Comparison of ENCODE assay signal across 20 cellular contexts in genomic region chr11:86803641-86804040, GRCh38. TPM values are rescaled to one million over a fixed set of nuclear protein-coding genes. Genes with fewer than 3 reads are reported as not detected.
DNase-seq lines count a peak whose midpoint lies in the region; ATAC-seq and TF ChIP-seq lines count a peak whose summit lies in the region.
"Had no signal": no experiment of that assay in that cellular context is flagged by ENCODE, and none has a peak within 500 bp of the region (broad histone marks: within the 10 kb centered on the region; RNA-seq: fewer than 3 reads in every experiment).

No MANE protein-coding gene starts in this region.

- H3K4me1 Mint-ChIP-seq in HFFc6 (ENCODE audit: low read depth), result peaks cover 74% of the 10 kb centered on the region

- peak overlapping the region; percentile 89 for H3K4me2 ChIP-seq in skeletal muscle satellite cell (ENCODE audit: low read length)
- H3K4me2 ChIP-seq: BLaER1 had no signal

- no peak for DNase-seq in HFFc6
- no peak for DNase-seq in brain microvascular endothelial cell
- peak; percentile 54 to 81 for DNase-seq in lung microvascular endothelial cell (ENCODE audit: low read depth in 2 of 2)
- DNase-seq in left lung, result no peak
- DNase-seq in retina, result no peak
- no peak for DNase-seq in SW480 (ENCODE audit: low spot score)
- no peak for DNase-seq in NCI-H1694 (lab: John Stamatoyannopoulos, UW)
- DNase-seq: activated CD8-positive, alpha-beta memory T cell treated with anti-CD3 and anti-CD28 coated beads, Interleukin-2, amount 50 U/mL, for 4 hours; central memory CD4-positive, alpha-beta T cell; GOT3; heart left ventricle; naive thymus-derived CD4-positive, alpha-beta T cell; NCI-H2107; NCI-H774 had no signal

- peak overlapping the region; percentile 67 for H3K27ac Mint-ChIP-seq in HFFc6
- H3K27ac Mint-ChIP-seq: activated naive CD8-positive, alpha-beta T cell; naive thymus-derived CD4-positive, alpha-beta T cell; stimulated activated memory B cell treated with anti-CD40 and anti-IgM and Interleukin-4, amounts not matched to agents 10 μg/mL and 1 μg/mL and 100 μg/mL, for 72 hours; WTC11 had no signal

- H3K27me3 ChIP-seq in brain microvascular endothelial cell (replicated peaks) (no peaks in the 10 kb centered on the region), skeletal muscle satellite cell (ENCODE audit: control insufficient read depth, insufficient read depth, low read length) (no peaks in the 10 kb centered on the region), left lung (peaks cover 0 to 41% of the 10 kb centered on the region in 2 donors)

- H3K9ac ChIP-seq in skeletal muscle satellite cell (ENCODE audit: low read depth, low read length), result peak overlapping the region; percentile 93
- H3K9ac ChIP-seq: BLaER1 had no signal

- in situ Hi-C loops in brain microvascular endothelial cell (cut with HindIII; ENCODE audit: low pct_ligation_motif_present, low sequenced_read_pairs), result no loop called here

- no peak for TF ChIP-seq CTCF in HFFc6 (IDR thresholded peaks at IDR 0.05)
- no peak for TF ChIP-seq CTCF in brain microvascular endothelial cell (IDR thresholded peaks at IDR 0.05; ENCODE audit: low read depth, low read length, missing control alignments)
- no peak for TF ChIP-seq CTCF in left lung (IDR thresholded peaks at IDR 0.05)

- H3K36me3 ChIP-seq in brain microvascular endothelial cell (replicated peaks), result peaks cover 29% of the 10 kb centered on the region
- peaks cover 28% of the 10 kb centered on the region for H3K36me3 ChIP-seq in skeletal muscle satellite cell (ENCODE audit: insufficient read depth, low read length)
- peaks cover 0 to 8% of the 10 kb centered on the region in 2 donors for H3K36me3 ChIP-seq in left lung
- H3K36me3 ChIP-seq: BLaER1, heart left ventricle had no signal

- H3K9me3 ChIP-seq in skeletal muscle satellite cell (replicated peaks; ENCODE audit: low read length) (no peaks in the 10 kb centered on the region), left lung (no peaks in the 10 kb centered on the region)
- H3K9me3 ChIP-seq: BLaER1, heart left ventricle had no signal

- H3K4me3 Mint-ChIP-seq in HFFc6, result peak overlapping the region; percentile 98
- H3K4me3 Mint-ChIP-seq: activated naive CD8-positive, alpha-beta T cell; naive thymus-derived CD4-positive, alpha-beta T cell; stimulated activated memory B cell treated with anti-CD40 and anti-IgM and Interleukin-4, amounts not matched to agents 10 μg/mL and 1 μg/mL and 100 μg/mL, for 72 hours; WTC11 had no signal

- H3K4me3 ChIP-seq in brain microvascular endothelial cell (ENCODE audit: low read depth, low read length) (peak overlapping the region; percentile 12), skeletal muscle satellite cell (ENCODE audit: low read length) (peak overlapping the region; percentile 93), left lung (no peak overlapping the region)
- H3K4me3 ChIP-seq: BLaER1 had no signal

- no peaks in the 10 kb centered on the region for H3K9me3 Mint-ChIP-seq in HFFc6
- H3K9me3 Mint-ChIP-seq: naive thymus-derived CD4-positive, alpha-beta T cell; stimulated activated memory B cell treated with anti-CD40 and anti-IgM and Interleukin-4, amounts not matched to agents 10 μg/mL and 1 μg/mL and 100 μg/mL, for 72 hours; WTC11 had no signal

- peaks cover 39% of the 10 kb centered on the region for H3K36me3 Mint-ChIP-seq in HFFc6 (ENCODE audit: low read depth)
- H3K36me3 Mint-ChIP-seq: activated naive CD8-positive, alpha-beta T cell; stimulated activated memory B cell treated with anti-CD40 and anti-IgM and Interleukin-4, amounts not matched to agents 10 μg/mL and 1 μg/mL and 100 μg/mL, for 72 hours; WTC11 had no signal

- H3K27me3 Mint-ChIP-seq in HFFc6 (ENCODE audit: insufficient read depth), result peaks cover 5% of the 10 kb centered on the region; the same call in 1 of the 2 replicates

- intact Hi-C loops in left lung (cut with DNase I), result no loop called here

- ATAC-seq in left lung, result no peak
- ATAC-seq: heart left ventricle; naive thymus-derived CD4-positive, alpha-beta T cell; sciatic nerve; stimulated activated memory B cell treated with anti-CD40 and anti-IgM and Interleukin-4, amounts not matched to agents 10 μg/mL and 1 μg/mL and 100 μg/mL, for 72 hours; WTC11 had no signal

- H3K4me1 ChIP-seq in skeletal muscle satellite cell (ENCODE audit: control insufficient read depth, insufficient read depth, low read length), result peaks cover 64% of the 10 kb centered on the region
- H3K4me1 ChIP-seq in left lung, result peaks cover 21 to 29% of the 10 kb centered on the region in 2 donors

- H3K27ac ChIP-seq in brain microvascular endothelial cell, result peak overlapping the region; percentile 90
- H3K27ac ChIP-seq in left lung, result no peak overlapping the region
- H3K27ac ChIP-seq: BLaER1 had no signal

RNA-seq across cellular contexts. Expression of gene PRSS23, which starts 3.3 kb away (rescaled TPM):
- total RNA-seq in HFFc6 (2021; fragmentation: NEBNext Ultra II Directional; extraction: Animal tissue kit (Norgen Biotek cat#: 25700)), result 100 to 1,000 TPM; 192 to 356 (median 243) TPM
- total RNA-seq in lung microvascular endothelial cell (71.6 and 197 TPM in 2 replicates), left lung (100 to 1,000 TPM; 133 to 149 TPM)
- total RNA-seq in skeletal muscle satellite cell (2012; rRNA removed), result 85.2 and 87.4 TPM in 2 replicates

Comparison
In these comparisons a context has a peak if more than half of its experiments do, and no peak if none do; other contexts are left out.
1. DNase-seq: peak in lung microvascular endothelial cell (2 of 2); none in HFFc6 (single experiment), brain microvascular endothelial cell (single experiment), left lung (0 of 2), retina (single experiment), SW480 (single experiment) and NCI-H1694 (single experiment).
2. H3K4me3 ChIP-seq: peak in brain microvascular endothelial cell (single experiment) and skeletal muscle satellite cell (single experiment); none in left lung (0 of 2).